23 cellular contexts compared by ENCODE assay signal in the genomic region with DNA sequence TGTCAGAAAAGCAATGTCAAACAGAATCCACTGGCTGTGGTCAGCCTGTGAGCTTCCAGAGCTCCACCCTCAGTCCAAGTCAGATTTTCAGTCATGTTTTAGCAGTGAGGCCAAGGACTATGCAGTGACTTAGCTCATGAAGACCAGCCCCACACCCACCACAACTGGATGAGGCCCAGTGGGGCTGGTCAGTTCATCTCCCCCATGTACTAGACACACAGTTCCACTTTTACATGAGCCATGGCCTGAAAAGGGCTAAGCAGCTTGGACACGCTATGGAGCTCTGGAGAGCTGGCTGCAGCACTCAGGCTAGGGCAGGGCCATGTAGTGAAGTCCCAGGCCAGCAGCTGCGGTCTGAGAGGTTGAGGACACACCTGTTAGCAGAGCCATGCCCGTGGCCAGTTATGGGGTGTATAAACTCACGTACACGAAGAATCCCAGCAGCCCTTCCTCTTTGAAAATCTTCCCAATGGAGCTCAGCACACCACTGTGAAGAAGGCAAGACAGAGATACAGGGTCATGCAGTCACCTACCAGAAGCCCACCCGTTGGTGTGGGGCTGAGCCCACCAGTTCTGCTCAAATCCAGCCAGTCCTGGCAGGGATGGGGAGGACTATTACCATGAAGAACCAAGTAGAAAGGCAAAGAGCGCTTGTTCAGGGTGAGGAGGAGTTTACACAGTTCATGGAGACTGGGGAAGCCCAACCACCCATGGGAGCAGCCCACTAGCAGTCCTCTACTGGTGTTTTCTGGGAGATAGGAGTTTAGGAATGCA. TPM values are rescaled to one million over a fixed set of nuclear protein-coding genes. Genes with fewer than 3 reads are reported as not detected.
DNase-seq lines count a peak whose midpoint lies in the region; ATAC-seq and TF ChIP-seq lines count a peak whose summit lies in the region.
"Had no signal": no experiment of that assay in that cellular context is flagged by ENCODE, and none has a peak within 500 bp of the region (broad histone marks: within the 10 kb centered on the region; RNA-seq: fewer than 3 reads in every experiment).

No MANE protein-coding gene starts in this region.

- H3K36me3 ChIP-seq in aorta (ENCODE audit: control insufficient read depth in 1 of 2, insufficient read depth in 2 of 2, low read length in 1 of 2): peaks cover 11 to 14% of the 10 kb centered on the region in 2 donors

- peaks cover 75% of the 10 kb centered on the region for H3K36me3 Mint-ChIP-seq in activated naive CD4-positive, alpha-beta T cell treated with anti-CD3 and anti-CD28 coated beads, Interleukin-2, amount 10 ng/mL, durations not matched to agents 7 days and 5 days
- peaks cover 80% of the 10 kb centered on the region for H3K36me3 Mint-ChIP-seq in stimulated activated naive CD8-positive, alpha-beta T cell treated with anti-CD3 and anti-CD28 coated beads, Interleukin-15, Interleukin-2, amounts not matched to agents 100 ng/mL and 50 ng/mL, for 24 hours (ENCODE audit: low read depth)
- H3K36me3 Mint-ChIP-seq in nephron progenitor cell (ENCODE audit: low read depth): peaks cover 45% of the 10 kb centered on the region

- DNase-seq in activated naive CD4-positive, alpha-beta T cell treated with anti-CD3 and anti-CD28 coated beads, Interleukin-2, amount 10 ng/mL, durations not matched to agents 7 days and 5 days: no peak
- DNase-seq in activated naive CD4-positive, alpha-beta T cell (lab: John Stamatoyannopoulos, UW): no peak
- DNase-seq in stimulated activated naive CD8-positive, alpha-beta T cell treated with anti-CD3 and anti-CD28 coated beads, Interleukin-15, Interleukin-2, amounts not matched to agents 100 U/mL and 50 U/mL, for 24 hours: no peak
- DNase-seq in nephron progenitor cell (no peak), aorta (peak; percentile 42 to 46), glomerular visceral epithelial cell (ENCODE audit: extremely low spot score) (no peak)
- DNase-seq: 8988T; Caco-2; CD4-positive, alpha-beta T cell; GM23248; HCEC 1CT; MM.1S; NCI-H1092 treated with DMSO at 0.1 percent for 48 hours; NCI-H146; NCI-H2029 treated with DMSO at 0.1 percent for 48 hours; NCI-H2171 treated with DMSO at 0.1 percent for 48 hours; NCI-H446; NCI-H69; OCI-M1 had no signal

- H3K27me3 ChIP-seq in aorta (ENCODE audit: control insufficient read depth in 1 of 2, insufficient read depth in 2 of 2, low read length in 1 of 2): no peaks in the 10 kb centered on the region

- 90 to 93% methylated on average over 7 of the region's 7 CpGs for WGBS in aorta, 2 donors

- TF ChIP-seq CTCF in nephron progenitor cell (IDR thresholded peaks at IDR 0.05): no peak

- H3K9me3 Mint-ChIP-seq in activated naive CD4-positive, alpha-beta T cell treated with anti-CD3 and anti-CD28 coated beads, Interleukin-2, amount 10 ng/mL, durations not matched to agents 7 days and 5 days: no peaks in the 10 kb centered on the region
- no peaks in the 10 kb centered on the region for H3K9me3 Mint-ChIP-seq in stimulated activated naive CD8-positive, alpha-beta T cell treated with anti-CD3 and anti-CD28 coated beads, Interleukin-15, Interleukin-2, amounts not matched to agents 100 ng/mL and 50 ng/mL, for 24 hours
- no peaks in the 10 kb centered on the region for H3K9me3 Mint-ChIP-seq in nephron progenitor cell
- H3K9me3 Mint-ChIP-seq: CD4-positive, alpha-beta T cell had no signal

- no peaks in the 10 kb centered on the region for H3K9me3 ChIP-seq in aorta (ENCODE audit: control insufficient read depth, low read length)
- H3K9me3 ChIP-seq: Caco-2 had no signal

- no peak overlapping the region for H3K4me3 ChIP-seq in aorta (ENCODE audit: low read length in 2 of 2)
- H3K4me3 ChIP-seq: GM23248 had no signal

- ATAC-seq in stimulated activated naive CD8-positive, alpha-beta T cell treated with anti-CD3 and anti-CD28 coated beads, Interleukin-15, Interleukin-2, amounts not matched to agents 100 U/mL and 50 U/mL, for 24 hours: no peak
- ATAC-seq in aorta (ENCODE audit: low FRiP score) (peak; percentile 5), GM18868 (IDR thresholded peaks at IDR 0.05; ENCODE audit: unreplicated experiment) (no peak)

- intact Hi-C loops in aorta (cut with DNase I): loop anchor here in 1 of 2 donors (5.0 kb wide), 1 partner anchor 208 kb away; no protein-coding TSS in a partner anchor

- peak overlapping the region; percentile 28 for H3K27ac Mint-ChIP-seq in activated naive CD4-positive, alpha-beta T cell treated with anti-CD3 and anti-CD28 coated beads, Interleukin-2, amount 10 ng/mL, durations not matched to agents 7 days and 5 days
- H3K27ac Mint-ChIP-seq in stimulated activated naive CD8-positive, alpha-beta T cell treated with anti-CD3 and anti-CD28 coated beads, Interleukin-15, Interleukin-2, amounts not matched to agents 100 ng/mL and 50 ng/mL, for 24 hours: peak overlapping the region; percentile 31
- peak overlapping the region; percentile 48 for H3K27ac Mint-ChIP-seq in nephron progenitor cell
- H3K27ac Mint-ChIP-seq: B cell; CD4-positive, alpha-beta T cell had no signal

- no peaks in the 10 kb centered on the region for H3K4me1 ChIP-seq in aorta (ENCODE audit: control insufficient read depth in 1 of 2, insufficient read depth in 2 of 2, low read length in 2 of 2)
- H3K4me1 ChIP-seq: Caco-2 had no signal

- peaks cover 17% of the 10 kb centered on the region for H3K4me1 Mint-ChIP-seq in activated naive CD4-positive, alpha-beta T cell treated with anti-CD3 and anti-CD28 coated beads, Interleukin-2, amount 10 ng/mL, durations not matched to agents 7 days and 5 days
- H3K4me1 Mint-ChIP-seq in stimulated activated naive CD8-positive, alpha-beta T cell treated with anti-CD3 and anti-CD28 coated beads, Interleukin-15, Interleukin-2, amounts not matched to agents 100 ng/mL and 50 ng/mL, for 24 hours (ENCODE audit: low read depth): peaks cover 9% of the 10 kb centered on the region
- H3K4me1 Mint-ChIP-seq in nephron progenitor cell: peaks cover 39% of the 10 kb centered on the region

- H3K27me3 Mint-ChIP-seq in activated naive CD4-positive, alpha-beta T cell treated with anti-CD3 and anti-CD28 coated beads, Interleukin-2, amount 10 ng/mL, durations not matched to agents 7 days and 5 days: no peaks in the 10 kb centered on the region
- H3K27me3 Mint-ChIP-seq in stimulated activated naive CD8-positive, alpha-beta T cell treated with anti-CD3 and anti-CD28 coated beads, Interleukin-15, Interleukin-2, amounts not matched to agents 100 ng/mL and 50 ng/mL, for 24 hours: no peaks in the 10 kb centered on the region
- H3K27me3 Mint-ChIP-seq in nephron progenitor cell (ENCODE audit: low read depth, poor library complexity): no peaks in the 10 kb centered on the region
- H3K27me3 Mint-ChIP-seq: B cell; CD4-positive, alpha-beta T cell had no signal

- no peak overlapping the region for H3K27ac ChIP-seq in aorta (ENCODE audit: low read depth in 1 of 2, low read length in 2 of 2)
- H3K27ac ChIP-seq: GM23248 had no signal

- CTCF ChIA-PET in activated naive CD4-positive, alpha-beta T cell treated with anti-CD3 and anti-CD28 coated beads, Interleukin-2, amount 10 ng/mL, durations not matched to agents 7 days and 5 days (lab: Charles Lee): interaction anchor here (7.0 kb wide), 1 partner anchor 43 kb away, joined by 54 read pairs; no protein-coding TSS in a partner anchor

- H3K4me3 Mint-ChIP-seq in activated naive CD4-positive, alpha-beta T cell treated with anti-CD3 and anti-CD28 coated beads, Interleukin-2, amount 10 ng/mL, durations not matched to agents 7 days and 5 days: no peak overlapping the region
- no peak overlapping the region for H3K4me3 Mint-ChIP-seq in stimulated activated naive CD8-positive, alpha-beta T cell treated with anti-CD3 and anti-CD28 coated beads, Interleukin-15, Interleukin-2, amounts not matched to agents 100 ng/mL and 50 ng/mL, for 24 hours
- H3K4me3 Mint-ChIP-seq in nephron progenitor cell: no peak overlapping the region
- H3K4me3 Mint-ChIP-seq: B cell; CD4-positive, alpha-beta T cell had no signal

RNA-seq across cellular contexts. Expression of a gene that starts 10.6 kb away (rescaled TPM):
- total RNA-seq in aorta: 100 to 1,000 TPM; 171 to 180 TPM
- polyA plus RNA-seq in aorta: 100 to 1,000 TPM; 152 to 193 TPM

RNA-seq across cellular contexts. Expression of a gene that starts 20.9 kb away (rescaled TPM):
- 100 to 1,000 TPM in 1 of 2 donors, 10 to 100 TPM in 1; 38.7 to 383 TPM for total RNA-seq in aorta
- polyA plus RNA-seq in aorta: 1 to 10 TPM in 1 of 2 donors, not detected in 1; 4.4 TPM
- total RNA-seq: Caco-2, LHCN-M2 had no signal

RNA-seq across cellular contexts. Expression of a gene that starts 30.0 kb away (rescaled TPM):
- total RNA-seq in aorta: 10 to 100 TPM; 19.9 to 33.9 TPM
- 10 to 100 TPM in 1 of 2 donors, 1 to 10 TPM in 1; 2.2 to 12.9 TPM for polyA plus RNA-seq in aorta
- total RNA-seq: Caco-2, GM23248, LHCN-M2 had no signal
- polyA plus RNA-seq: GM23248 had no signal

Comparison
In these comparisons a context has a peak if more than half of its experiments do, and no peak if none do; other contexts are left out.
1. DNase-seq: peak in aorta (2 of 2); none in activated naive CD4-positive, alpha-beta T cell treated with anti-CD3 and anti-CD28 coated beads, Interleukin-2, amount 10 ng/mL, durations not matched to agents 7 days and 5 days (single experiment), activated naive CD4-positive, alpha-beta T cell (0 of 4), stimulated activated naive CD8-positive, alpha-beta T cell treated with anti-CD3 and anti-CD28 coated beads, Interleukin-15, Interleukin-2, amounts not matched to agents 100 U/mL and 50 U/mL, for 24 hours (single experiment), nephron progenitor cell (single experiment) and glomerular visceral epithelial cell (single experiment).
2. Peak in every context shown above with its lines, with median percentiles within 50 percentile points of each other: H3K27ac Mint-ChIP-seq.